1 cellular context compared by ENCODE assay signal in genomic region chr15:85840079-85840801, GRCh38.
TF ChIP-seq lines count a peak whose summit lies in the region.

No MANE protein-coding gene starts in this region.

TF ChIP-seq in WTC11, 78 proteins besides CTCF, POLR2A, EP300 and RAD21 (continued from another document):
- no peak for TF ChIP-seq ZNF532 (CRISPR knock-in tag; IDR thresholded peaks at IDR 0.05; ENCODE audit: borderline replicate concordance)
- TF ChIP-seq ATF3 (CRISPR knock-in tag; conservative IDR thresholded peaks at IDR 0.05) = no peak
- no peak for TF ChIP-seq NFE2L1 (CRISPR knock-in tag; IDR thresholded peaks at IDR 0.05)
- no peak for TF ChIP-seq ZNF671 (CRISPR knock-in tag; IDR thresholded peaks at IDR 0.05)
- TF ChIP-seq GABPB1 (CRISPR knock-in tag; IDR thresholded peaks at IDR 0.05) = peak; percentile 76
- TF ChIP-seq MAX (CRISPR knock-in tag; IDR thresholded peaks at IDR 0.05) = peak; percentile 65; the same call in 1 of the 2 replicates
- TF ChIP-seq SMAD4 (CRISPR knock-in tag; IDR thresholded peaks at IDR 0.05) = no peak
- TF ChIP-seq HMGXB4 (CRISPR knock-in tag; IDR thresholded peaks at IDR 0.05) = peak; percentile 91
- no peak for TF ChIP-seq ATF2 (CRISPR knock-in tag; IDR thresholded peaks at IDR 0.05; ENCODE audit: borderline replicate concordance, low read depth)
- TF ChIP-seq ZNF219 (CRISPR knock-in tag; IDR thresholded peaks at IDR 0.05; ENCODE audit: borderline replicate concordance) = no peak
- TF ChIP-seq PRDM15 (CRISPR knock-in tag; IDR thresholded peaks at IDR 0.05) = peak; percentile 96
- TF ChIP-seq CDX4 (CRISPR knock-in tag; IDR thresholded peaks at IDR 0.05; ENCODE audit: borderline replicate concordance) = no peak
- no peak for TF ChIP-seq NFATC4 (CRISPR knock-in tag; IDR thresholded peaks at IDR 0.05)
- peak; percentile 75 for TF ChIP-seq ZNF423 (CRISPR knock-in tag; IDR thresholded peaks at IDR 0.05)
- TF ChIP-seq ZNF121 (CRISPR knock-in tag; IDR thresholded peaks at IDR 0.05) = peak; percentile 83
- TF ChIP-seq ETV6 (CRISPR knock-in tag; IDR thresholded peaks at IDR 0.05) = no peak; the same call in 1 of the 2 replicates
- no peak for TF ChIP-seq FOXK1 (CRISPR knock-in tag; IDR thresholded peaks at IDR 0.05)
- no peak for TF ChIP-seq EMX1 (CRISPR knock-in tag; IDR thresholded peaks at IDR 0.05)
- no peak for TF ChIP-seq TP53 (CRISPR knock-in tag; IDR thresholded peaks at IDR 0.05)
- TF ChIP-seq RORB (CRISPR knock-in tag; IDR thresholded peaks at IDR 0.05) = no peak
- no peak for TF ChIP-seq AFF4 (CRISPR knock-in tag; IDR thresholded peaks at IDR 0.05; ENCODE audit: borderline replicate concordance)
- TF ChIP-seq USF1 (CRISPR knock-in tag; IDR thresholded peaks at IDR 0.05) = no peak
- TF ChIP-seq ARID4B (CRISPR knock-in tag; IDR thresholded peaks at IDR 0.05; ENCODE audit: borderline replicate concordance) = peak; percentile 39; the same call in 1 of the 2 replicates
- TF ChIP-seq NR1H2 (CRISPR knock-in tag; IDR thresholded peaks at IDR 0.05) = no peak
- TF ChIP-seq ATF6 (CRISPR knock-in tag; IDR thresholded peaks at IDR 0.05) = no peak
- no peak for TF ChIP-seq SOX15 (CRISPR knock-in tag; IDR thresholded peaks at IDR 0.05)
